1 cellular context compared by ENCODE assay signal in the genomic region with DNA sequence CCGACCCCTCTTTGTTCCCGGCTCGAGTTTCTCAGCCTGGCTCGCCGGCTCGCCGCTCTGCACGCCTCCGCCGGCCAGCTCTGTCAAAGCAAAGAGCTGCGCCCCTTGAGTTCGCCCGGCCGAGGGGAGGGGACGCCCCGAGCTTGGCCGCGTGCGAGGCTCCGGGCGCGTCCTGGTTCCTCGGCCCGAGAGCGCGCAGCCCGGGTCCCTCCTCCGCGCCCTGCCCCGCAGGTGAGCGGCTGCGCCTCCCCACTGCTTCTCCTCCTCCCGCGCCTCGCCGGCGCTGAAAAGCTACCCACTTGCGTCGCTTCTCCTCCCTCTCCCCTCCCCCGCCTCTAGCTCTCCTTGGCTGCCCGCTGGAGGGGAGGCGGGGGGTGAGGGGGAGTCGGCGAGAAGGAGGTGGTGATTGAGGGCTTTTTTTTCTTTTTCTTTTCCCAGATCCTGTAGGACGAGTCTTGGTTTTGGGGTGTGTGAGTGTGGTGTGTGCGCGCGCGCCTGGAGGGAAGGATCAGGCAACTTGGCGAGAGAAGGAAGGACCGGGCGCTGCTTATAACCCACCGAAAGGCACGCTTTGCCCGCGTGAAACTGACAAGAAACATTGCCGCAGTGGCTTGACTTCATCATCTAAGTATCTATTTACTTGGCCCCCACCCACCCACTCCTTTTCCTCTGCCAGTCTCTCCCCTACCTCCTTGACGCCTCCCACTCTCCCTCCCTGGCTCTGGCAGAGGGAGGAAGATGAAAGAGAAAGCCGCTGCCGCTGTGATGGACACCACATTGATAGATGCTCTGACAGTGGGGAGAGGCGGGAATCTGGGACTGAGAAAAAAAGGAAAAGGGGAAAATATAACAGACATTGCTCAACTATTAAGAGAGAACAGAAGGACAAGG.
TF ChIP-seq lines count a peak whose summit lies in the region.

Gene LEF1, minus strand, starts transcription at position 261 of the 891 bp plus-strand sequence. CDS start 1,165 bp downstream, outside the sequence.

TF ChIP-seq in IMR-90, 13 proteins besides CTCF, POLR2A, EP300 and RAD21 (continued from another document):
- TF ChIP-seq NFE2L2 (IDR thresholded peaks at IDR 0.05; ENCODE audit: low read depth, low read length), result no peak
- no peak for TF ChIP-seq FOS (IDR thresholded peaks at IDR 0.05; ENCODE audit: low read depth, low read length)
- TF ChIP-seq SMC3 (IDR thresholded peaks at IDR 0.05; ENCODE audit: low read depth, low read length), result no peak
- no peak for TF ChIP-seq CHD1 (IDR thresholded peaks at IDR 0.05; ENCODE audit: low read depth, low read length)
TF ChIP-seq in IMR-90: peak in this region for 0.
